Comparison of ENCODE assay signal across 8 cellular contexts in genomic region chr2:175036582-175037018, GRCh38. TPM values are rescaled to one million over a fixed set of nuclear protein-coding genes. Genes with fewer than 3 reads are reported as not detected.
DNase-seq lines count a peak whose midpoint lies in the region; ATAC-seq and TF ChIP-seq lines count a peak whose summit lies in the region.

No MANE protein-coding gene starts in this region.

- H3K27ac ChIP-seq in esophagus muscularis mucosa (replicated peaks in 1 of 4), result no peak overlapping the region
- H3K27ac ChIP-seq in gastrocnemius medialis, result no peak overlapping the region

- peaks cover 2% of the 10 kb centered on the region for H3K36me3 Mint-ChIP-seq in activated CD4-positive, alpha-beta T cell treated with anti-CD3 and anti-CD28 coated beads, Interleukin-2, amount 10 ng/mL, durations not matched to agents 24 days and 14 days (ENCODE audit: low read depth)

- H3K27ac Mint-ChIP-seq in activated CD4-positive, alpha-beta T cell treated with anti-CD3 and anti-CD28 coated beads, Interleukin-2, amount 10 ng/mL, durations not matched to agents 24 days and 14 days, result peak overlapping the region; percentile 35

- in situ Hi-C loops in SK-MEL-5 (cut with HindIII; ENCODE audit: low pct_unique_long_range_greater_than_20kb, low sequenced_read_pairs) (no loop called here), gastrocnemius medialis (cut with MboI; ENCODE audit: low sequenced_read_pairs in 4 of 4) (no loop called here)

- intact Hi-C loops in activated CD4-positive, alpha-beta T cell treated with anti-CD3 and anti-CD28 coated beads, Interleukin-2, amount 10 ng/mL, durations not matched to agents 24 days and 14 days (cut with micrococcal nuclease), result loop anchor here (5.0 to 10.0 kb wide), 2 partner anchors 148 to 246 kb away; partner anchors contain the start of gene ATP5MC3
- intact Hi-C loops in esophagus muscularis mucosa (cut with DNase I), result no loop called here
- intact Hi-C loops in gastrocnemius medialis (cut with DNase I; ENCODE audit: low total_unique reads), result no loop called here

- H3K9me3 Mint-ChIP-seq in activated CD4-positive, alpha-beta T cell treated with anti-CD3 and anti-CD28 coated beads, Interleukin-2, amount 10 ng/mL, durations not matched to agents 24 days and 14 days, result no peaks in the 10 kb centered on the region

- peak; percentile 60 for ATAC-seq in HG03432 (IDR thresholded peaks at IDR 0.05; ENCODE audit: unreplicated experiment)
- no peak for ATAC-seq in gastrocnemius medialis
- ATAC-seq in HG03457 (IDR thresholded peaks at IDR 0.05; ENCODE audit: unreplicated experiment), result no peak

- no peaks in the 10 kb centered on the region for H3K4me1 ChIP-seq in esophagus muscularis mucosa
- no peaks in the 10 kb centered on the region for H3K4me1 ChIP-seq in gastrocnemius medialis

- H3K9me3 ChIP-seq in esophagus muscularis mucosa, result no peaks in the 10 kb centered on the region
- H3K9me3 ChIP-seq in gastrocnemius medialis, result no peaks in the 10 kb centered on the region

- peaks cover 3% of the 10 kb centered on the region for H3K27me3 Mint-ChIP-seq in activated CD4-positive, alpha-beta T cell treated with anti-CD3 and anti-CD28 coated beads, Interleukin-2, amount 10 ng/mL, durations not matched to agents 24 days and 14 days

- H3K4me3 Mint-ChIP-seq in activated CD4-positive, alpha-beta T cell treated with anti-CD3 and anti-CD28 coated beads, Interleukin-2, amount 10 ng/mL, durations not matched to agents 24 days and 14 days, result no peak overlapping the region

- peaks cover 4% of the 10 kb centered on the region for H3K4me1 Mint-ChIP-seq in activated CD4-positive, alpha-beta T cell treated with anti-CD3 and anti-CD28 coated beads, Interleukin-2, amount 10 ng/mL, durations not matched to agents 24 days and 14 days

- TF ChIP-seq EP300 in esophagus muscularis mucosa (IDR thresholded peaks at IDR 0.05), result no peak

- H3K36me3 ChIP-seq in esophagus muscularis mucosa (no peaks in the 10 kb centered on the region), gastrocnemius medialis (no peaks in the 10 kb centered on the region)

- TF ChIP-seq POLR2A in esophagus muscularis mucosa (IDR thresholded peaks at IDR 0.05; ENCODE audit: low read depth) (no peak), gastrocnemius medialis (IDR thresholded peaks at IDR 0.05) (no peak)

- 62% methylated on average over 5 of the region's 5 CpGs for WGBS in esophagus muscularis mucosa

- DNase-seq in activated CD4-positive, alpha-beta T cell treated with anti-CD3 and anti-CD28 coated beads, Interleukin-2, amount 10 ng/mL, durations not matched to agents 24 days and 14 days, result no peak
- no peak for DNase-seq in activated CD4-positive, alpha-beta T cell treated with anti-CD3 and anti-CD28 coated beads, Interleukin-2, amount 50 U/mL, for 1 hour
- DNase-seq in SK-MEL-5 (ENCODE audit: low read depth, low spot score) (peak; percentile 45), esophagus muscularis mucosa (ENCODE audit: extremely low spot score) (no peak), gastrocnemius medialis (no peak)
- no peak for DNase-seq in activated CD8-positive, alpha-beta memory T cell treated with anti-CD3 and anti-CD28 coated beads, Interleukin-2, amount 50 U/mL, for 48 hours

- peak overlapping the region in 1 of 4 donors; percentile 18 for H3K4me3 ChIP-seq in esophagus muscularis mucosa
- no peak overlapping the region for H3K4me3 ChIP-seq in gastrocnemius medialis

- H3K27me3 ChIP-seq in esophagus muscularis mucosa, result no peaks in the 10 kb centered on the region
- H3K27me3 ChIP-seq in gastrocnemius medialis, result no peaks in the 10 kb centered on the region

- peak; percentile 37 to 55 (median 40) for TF ChIP-seq CTCF in esophagus muscularis mucosa (IDR thresholded peaks at IDR 0.05)
- peak in 4 of 5 experiments; percentile 19 to 44 (median 24) for TF ChIP-seq CTCF in gastrocnemius medialis (IDR thresholded peaks at IDR 0.05 in 4 of 5, conservative IDR thresholded peaks at IDR 0.05 in 1 of 5)

RNA-seq across cellular contexts. Expression of gene CHN1, which starts 31.4 kb away (rescaled TPM):
- total RNA-seq in activated CD4-positive, alpha-beta T cell treated with anti-CD3 and anti-CD28 coated beads, Interleukin-2, amount 10 ng/mL, durations not matched to agents 24 days and 14 days, result 3.1 and 5.1 TPM in 2 replicates
- total RNA-seq in SK-MEL-5 (2014; rRNA removed; shearing (Covaris generic)), result 3.4 and 5.7 TPM in 2 replicates
- 4.5 and 6.1 TPM in 2 replicates for polyA plus RNA-seq in SK-MEL-5 (2015; cell fraction: cytosol; rRNA removed)
- 7.9 and 8.5 TPM in 2 replicates for polyA plus RNA-seq in SK-MEL-5 (2015; cell fraction: nucleus; rRNA removed)
- 10 to 100 TPM; 23.2 to 32.3 (median 29.8) TPM for total RNA-seq in esophagus muscularis mucosa
- 1 to 10 TPM in 3 of 4 donors, under 1 TPM in 1; 0.66 to 4.7 (median 2.4) TPM for total RNA-seq in gastrocnemius medialis
